Comparison of ENCODE assay signal across 9 cellular contexts in genomic region chr1:22749919-22750670, GRCh38. TPM values are rescaled to one million over a fixed set of nuclear protein-coding genes. Genes with fewer than 3 reads are reported as not detected.
DNase-seq lines count a peak whose midpoint lies in the region; ATAC-seq and TF ChIP-seq lines count a peak whose summit lies in the region.
"Had no signal": no experiment of that assay in that cellular context is flagged by ENCODE, and none has a peak within 500 bp of the region (broad histone marks: within the 10 kb centered on the region; RNA-seq: fewer than 3 reads in every experiment).

No MANE protein-coding gene starts in this region.

- WGBS in endodermal cell (ENCODE audit: insufficient coverage in 1 of 2, insufficient read length in 1 of 2), 2 experiments: 27 to 35% methylated on average over 4 to 5 of the region's 5 CpGs

- H3K4me1 ChIP-seq in endodermal cell (ENCODE audit: control insufficient read depth, insufficient read depth, low read length): peaks cover 21% of the 10 kb centered on the region

- H3K9me3 Mint-ChIP-seq in endodermal cell (no peaks in the 10 kb centered on the region), neural crest cell (no peaks in the 10 kb centered on the region)

- H3K4me3 Mint-ChIP-seq in endodermal cell (no peak overlapping the region), neural crest cell (no peak overlapping the region)

- ATAC-seq in GM21825 (IDR thresholded peaks at IDR 0.05; ENCODE audit: unreplicated experiment): no peak

- no peak overlapping the region for H3K9ac ChIP-seq in endodermal cell (ENCODE audit: extremely low read depth, low read length, poor library complexity, severe bottlenecking)

- peak; percentile 43 for DNase-seq in DMS 273 (lab: John Stamatoyannopoulos, UW; ENCODE audit: unreplicated experiment)
- no peak for DNase-seq in DMS 273 treated with DMSO at 0.1 percent for 48 hours (lab: John Stamatoyannopoulos, UW)
- peak; percentile 18 for DNase-seq in NOMO-1 treated with dmso at 0.1 percent for 144 hours (lab: John Stamatoyannopoulos, UW; ENCODE audit: unreplicated experiment)
- DNase-seq in endodermal cell: no peak
- no peak for DNase-seq in neural crest cell (ENCODE audit: low read depth, low spot score)
- DNase-seq in cerebellum (ENCODE audit: low spot score): no peak
- no peak for DNase-seq in NK-92 treated with Interleukin-12 subunit alpha and Interleukin-12 subunit beta, amount 100 ng/mL, for 24 hours (lab: John Stamatoyannopoulos, UW)

- H3K36me3 ChIP-seq in endodermal cell (ENCODE audit: control insufficient read depth, insufficient read depth, low read length): no peaks in the 10 kb centered on the region

- H3K27me3 ChIP-seq in endodermal cell (ENCODE audit: control insufficient read depth, insufficient read depth, low read length, poor library complexity, severe bottlenecking): no peaks in the 10 kb centered on the region

- no peaks in the 10 kb centered on the region for H3K36me3 Mint-ChIP-seq in endodermal cell (ENCODE audit: low read depth)
- H3K36me3 Mint-ChIP-seq in neural crest cell (ENCODE audit: low read depth): no peaks in the 10 kb centered on the region

- peaks cover 3% of the 10 kb centered on the region for H3K27me3 Mint-ChIP-seq in endodermal cell (ENCODE audit: insufficient read depth)
- no peaks in the 10 kb centered on the region for H3K27me3 Mint-ChIP-seq in neural crest cell (ENCODE audit: low read depth)

- H3K27ac Mint-ChIP-seq in endodermal cell (peak overlapping the region; percentile 81), neural crest cell (ENCODE audit: unreplicated experiment) (peak overlapping the region; percentile 63)

- TF ChIP-seq CTCF in endodermal cell (conservative IDR thresholded peaks at IDR 0.05) (no peak), neural crest cell (conservative IDR thresholded peaks at IDR 0.05) (no peak)

- no peak overlapping the region for H3K4me3 ChIP-seq in endodermal cell (ENCODE audit: low read length)

- H3K4me1 Mint-ChIP-seq in endodermal cell: peaks cover 33% of the 10 kb centered on the region
- H3K4me1 Mint-ChIP-seq in neural crest cell: peaks cover 5% of the 10 kb centered on the region

- H3K27ac ChIP-seq in endodermal cell (ENCODE audit: low read depth, low read length): no peak overlapping the region
- H3K27ac ChIP-seq: 22Rv1 had no signal

- H3K9me3 ChIP-seq in endodermal cell (ENCODE audit: control insufficient read depth, low read length): no peaks in the 10 kb centered on the region

RNA-seq across cellular contexts. Expression of gene EPHB2, which starts 39.5 kb away (rescaled TPM):
- total RNA-seq in endodermal cell (10 to 100 TPM; 34.0 to 50.7 TPM), neural crest cell (57.2 and 60.3 TPM in 2 replicates), cerebellum (83.8 TPM)
- polyA plus RNA-seq in endodermal cell (2013, experiment 1 of 2): 49.8 TPM
- 46.5 TPM for polyA plus RNA-seq in endodermal cell (2013, experiment 2 of 2)

Comparison
In these comparisons a context has a peak if more than half of its experiments do, and no peak if none do; other contexts are left out.
1. DNase-seq: peak in DMS 273 (single experiment) and NOMO-1 treated with dmso at 0.1 percent for 144 hours (single experiment); none in DMS 273 treated with DMSO at 0.1 percent for 48 hours (single experiment), endodermal cell (single experiment), neural crest cell (single experiment), cerebellum (single experiment) and NK-92 treated with Interleukin-12 subunit alpha and Interleukin-12 subunit beta, amount 100 ng/mL, for 24 hours (single experiment).